ENCODE assay signal across 1 cellular context in the genomic region with DNA sequence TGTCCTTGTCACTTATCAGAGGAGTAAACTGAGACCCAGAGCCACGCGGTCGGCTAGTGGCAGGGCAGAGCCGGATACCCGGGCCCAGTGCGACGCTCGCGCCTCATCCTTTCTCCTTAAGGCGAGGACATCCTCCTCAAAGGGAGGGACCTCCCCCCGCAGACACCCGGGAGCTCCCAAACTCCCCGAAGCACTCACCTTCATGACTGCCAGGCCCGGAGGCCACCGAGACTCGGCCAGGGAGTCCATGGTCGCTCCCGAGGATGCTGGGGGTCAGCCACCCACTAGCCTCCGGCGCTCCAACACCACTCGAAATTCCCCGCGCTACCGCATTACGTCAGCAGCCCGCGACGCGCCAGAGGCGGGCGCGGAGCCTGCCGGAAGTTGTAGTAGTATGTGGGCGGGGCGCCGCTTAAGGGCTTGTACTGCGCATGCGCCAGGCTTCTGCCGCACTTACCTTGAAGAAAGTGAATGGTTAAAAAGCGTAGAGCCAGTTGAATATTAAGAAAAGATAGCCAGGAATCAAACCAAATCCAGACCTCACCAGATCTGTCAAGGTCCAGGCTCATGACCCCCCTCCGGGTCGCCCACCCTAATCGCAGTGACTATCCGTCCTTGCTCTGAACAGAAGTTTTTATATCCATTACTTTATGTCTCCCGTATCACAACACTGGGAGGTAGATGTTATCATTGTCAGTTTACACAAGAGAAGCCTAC.
TF ChIP-seq lines count a peak whose summit lies in the region.

A gene with protein sequence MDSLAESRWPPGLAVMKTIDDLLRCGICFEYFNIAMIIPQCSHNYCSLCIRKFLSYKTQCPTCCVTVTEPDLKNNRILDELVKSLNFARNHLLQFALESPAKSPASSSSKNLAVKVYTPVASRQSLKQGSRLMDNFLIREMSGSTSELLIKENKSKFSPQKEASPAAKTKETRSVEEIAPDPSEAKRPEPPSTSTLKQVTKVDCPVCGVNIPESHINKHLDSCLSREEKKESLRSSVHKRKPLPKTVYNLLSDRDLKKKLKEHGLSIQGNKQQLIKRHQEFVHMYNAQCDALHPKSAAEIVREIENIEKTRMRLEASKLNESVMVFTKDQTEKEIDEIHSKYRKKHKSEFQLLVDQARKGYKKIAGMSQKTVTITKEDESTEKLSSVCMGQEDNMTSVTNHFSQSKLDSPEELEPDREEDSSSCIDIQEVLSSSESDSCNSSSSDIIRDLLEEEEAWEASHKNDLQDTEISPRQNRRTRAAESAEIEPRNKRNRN (minus strand): TSS at position 336 of the 717 bp plus-strand sequence. CDS start 87 bp downstream, at position 249.

TF ChIP-seq in HEK293, 187 proteins besides CTCF, POLR2A, EP300 and RAD21 (continued from another document and continues in another):
- TF ChIP-seq, protein P1, sequence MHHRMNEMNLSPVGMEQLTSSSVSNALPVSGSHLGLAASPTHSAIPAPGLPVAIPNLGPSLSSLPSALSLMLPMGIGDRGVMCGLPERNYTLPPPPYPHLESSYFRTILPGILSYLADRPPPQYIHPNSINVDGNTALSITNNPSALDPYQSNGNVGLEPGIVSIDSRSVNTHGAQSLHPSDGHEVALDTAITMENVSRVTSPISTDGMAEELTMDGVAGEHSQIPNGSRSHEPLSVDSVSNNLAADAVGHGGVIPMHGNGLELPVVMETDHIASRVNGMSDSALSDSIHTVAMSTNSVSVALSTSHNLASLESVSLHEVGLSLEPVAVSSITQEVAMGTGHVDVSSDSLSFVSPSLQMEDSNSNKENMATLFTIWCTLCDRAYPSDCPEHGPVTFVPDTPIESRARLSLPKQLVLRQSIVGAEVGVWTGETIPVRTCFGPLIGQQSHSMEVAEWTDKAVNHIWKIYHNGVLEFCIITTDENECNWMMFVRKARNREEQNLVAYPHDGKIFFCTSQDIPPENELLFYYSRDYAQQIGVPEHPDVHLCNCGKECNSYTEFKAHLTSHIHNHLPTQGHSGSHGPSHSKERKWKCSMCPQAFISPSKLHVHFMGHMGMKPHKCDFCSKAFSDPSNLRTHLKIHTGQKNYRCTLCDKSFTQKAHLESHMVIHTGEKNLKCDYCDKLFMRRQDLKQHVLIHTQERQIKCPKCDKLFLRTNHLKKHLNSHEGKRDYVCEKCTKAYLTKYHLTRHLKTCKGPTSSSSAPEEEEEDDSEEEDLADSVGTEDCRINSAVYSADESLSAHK (tag by site-specific recombination; IDR thresholded peaks at IDR 0.05) = no peak
- TF ChIP-seq, protein P2, sequence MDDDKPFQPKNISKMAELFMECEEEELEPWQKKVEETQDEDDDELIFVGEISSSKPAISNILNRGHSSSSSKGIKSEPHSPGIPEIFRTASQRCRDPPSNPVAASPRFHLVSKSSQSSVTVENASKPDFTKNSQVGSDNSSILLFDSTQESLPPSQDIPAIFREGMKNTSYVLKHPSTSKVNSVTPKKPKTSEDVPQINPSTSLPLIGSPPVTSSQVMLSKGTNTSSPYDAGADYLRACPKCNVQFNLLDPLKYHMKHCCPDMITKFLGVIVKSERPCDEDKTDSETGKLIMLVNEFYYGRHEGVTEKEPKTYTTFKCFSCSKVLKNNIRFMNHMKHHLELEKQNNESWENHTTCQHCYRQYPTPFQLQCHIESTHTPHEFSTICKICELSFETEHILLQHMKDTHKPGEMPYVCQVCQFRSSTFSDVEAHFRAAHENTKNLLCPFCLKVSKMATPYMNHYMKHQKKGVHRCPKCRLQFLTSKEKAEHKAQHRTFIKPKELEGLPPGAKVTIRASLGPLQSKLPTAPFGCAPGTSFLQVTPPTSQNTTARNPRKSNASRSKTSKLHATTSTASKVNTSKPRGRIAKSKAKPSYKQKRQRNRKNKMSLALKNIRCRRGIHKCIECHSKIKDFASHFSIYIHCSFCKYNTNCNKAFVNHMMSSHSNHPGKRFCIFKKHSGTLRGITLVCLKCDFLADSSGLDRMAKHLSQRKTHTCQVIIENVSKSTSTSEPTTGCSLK (tag by site-specific recombination; IDR thresholded peaks at IDR 0.05) = no peak
- no peak for TF ChIP-seq ZNF155 (tag by site-specific recombination; IDR thresholded peaks at IDR 0.05)
- TF ChIP-seq ZNF561 (tag by site-specific recombination; IDR thresholded peaks at IDR 0.05; ENCODE audit: borderline replicate concordance) = peak; percentile 74; the same call in 1 of the 2 replicates
- TF ChIP-seq ZNF664 (tag by site-specific recombination; IDR thresholded peaks at IDR 0.05) = no peak
- no peak for TF ChIP-seq ZBTB1 (tag by site-specific recombination; IDR thresholded peaks at IDR 0.05)
- peak; percentile 85 for TF ChIP-seq ZBTB20 (tag by site-specific recombination; IDR thresholded peaks at IDR 0.05)
- TF ChIP-seq ZBTB8A (tag by site-specific recombination; IDR thresholded peaks at IDR 0.05) = peak; percentile 40; the same call in 1 of the 2 replicates
- TF ChIP-seq ZNF768 (tag by site-specific recombination; IDR thresholded peaks at IDR 0.05) = no peak
- TF ChIP-seq ZNF146 (tag by site-specific recombination; IDR thresholded peaks at IDR 0.05) = no peak
- TF ChIP-seq, protein P3, sequence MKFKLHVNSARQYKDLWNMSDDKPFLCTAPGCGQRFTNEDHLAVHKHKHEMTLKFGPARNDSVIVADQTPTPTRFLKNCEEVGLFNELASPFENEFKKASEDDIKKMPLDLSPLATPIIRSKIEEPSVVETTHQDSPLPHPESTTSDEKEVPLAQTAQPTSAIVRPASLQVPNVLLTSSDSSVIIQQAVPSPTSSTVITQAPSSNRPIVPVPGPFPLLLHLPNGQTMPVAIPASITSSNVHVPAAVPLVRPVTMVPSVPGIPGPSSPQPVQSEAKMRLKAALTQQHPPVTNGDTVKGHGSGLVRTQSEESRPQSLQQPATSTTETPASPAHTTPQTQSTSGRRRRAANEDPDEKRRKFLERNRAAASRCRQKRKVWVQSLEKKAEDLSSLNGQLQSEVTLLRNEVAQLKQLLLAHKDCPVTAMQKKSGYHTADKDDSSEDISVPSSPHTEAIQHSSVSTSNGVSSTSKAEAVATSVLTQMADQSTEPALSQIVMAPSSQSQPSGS (tag by site-specific recombination; IDR thresholded peaks at IDR 0.05; ENCODE audit: low read depth) = peak; percentile 95
- no peak for TF ChIP-seq KLF1 (tag by site-specific recombination; IDR thresholded peaks at IDR 0.05)
- TF ChIP-seq KLF9 (tag by site-specific recombination; IDR thresholded peaks at IDR 0.05; ENCODE audit: low read depth) = peak; percentile 76; the same call in 1 of the 2 replicates
- TF ChIP-seq, protein P4, sequence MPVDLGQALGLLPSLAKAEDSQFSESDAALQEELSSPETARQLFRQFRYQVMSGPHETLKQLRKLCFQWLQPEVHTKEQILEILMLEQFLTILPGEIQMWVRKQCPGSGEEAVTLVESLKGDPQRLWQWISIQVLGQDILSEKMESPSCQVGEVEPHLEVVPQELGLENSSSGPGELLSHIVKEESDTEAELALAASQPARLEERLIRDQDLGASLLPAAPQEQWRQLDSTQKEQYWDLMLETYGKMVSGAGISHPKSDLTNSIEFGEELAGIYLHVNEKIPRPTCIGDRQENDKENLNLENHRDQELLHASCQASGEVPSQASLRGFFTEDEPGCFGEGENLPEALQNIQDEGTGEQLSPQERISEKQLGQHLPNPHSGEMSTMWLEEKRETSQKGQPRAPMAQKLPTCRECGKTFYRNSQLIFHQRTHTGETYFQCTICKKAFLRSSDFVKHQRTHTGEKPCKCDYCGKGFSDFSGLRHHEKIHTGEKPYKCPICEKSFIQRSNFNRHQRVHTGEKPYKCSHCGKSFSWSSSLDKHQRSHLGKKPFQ (tag by site-specific recombination; IDR thresholded peaks at IDR 0.05) = no peak
- TF ChIP-seq, protein P5, sequence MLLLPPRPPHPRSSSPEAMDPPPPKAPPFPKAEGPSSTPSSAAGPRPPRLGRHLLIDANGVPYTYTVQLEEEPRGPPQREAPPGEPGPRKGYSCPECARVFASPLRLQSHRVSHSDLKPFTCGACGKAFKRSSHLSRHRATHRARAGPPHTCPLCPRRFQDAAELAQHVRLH (tag by site-specific recombination; IDR thresholded peaks at IDR 0.05) = peak; percentile 90
- 0 out of 2 replicates have a peak, but pooled peaks have one; percentile 51 for TF ChIP-seq ZSCAN23 (tag by site-specific recombination; IDR thresholded peaks at IDR 0.05)
- TF ChIP-seq ZNF654 (tag by site-specific recombination; IDR thresholded peaks at IDR 0.05; ENCODE audit: low read depth) = no peak
- TF ChIP-seq, protein P6, sequence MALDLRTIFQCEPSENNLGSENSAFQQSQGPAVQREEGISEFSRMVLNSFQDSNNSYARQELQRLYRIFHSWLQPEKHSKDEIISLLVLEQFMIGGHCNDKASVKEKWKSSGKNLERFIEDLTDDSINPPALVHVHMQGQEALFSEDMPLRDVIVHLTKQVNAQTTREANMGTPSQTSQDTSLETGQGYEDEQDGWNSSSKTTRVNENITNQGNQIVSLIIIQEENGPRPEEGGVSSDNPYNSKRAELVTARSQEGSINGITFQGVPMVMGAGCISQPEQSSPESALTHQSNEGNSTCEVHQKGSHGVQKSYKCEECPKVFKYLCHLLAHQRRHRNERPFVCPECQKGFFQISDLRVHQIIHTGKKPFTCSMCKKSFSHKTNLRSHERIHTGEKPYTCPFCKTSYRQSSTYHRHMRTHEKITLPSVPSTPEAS (tag by site-specific recombination; IDR thresholded peaks at IDR 0.05) = 0 out of 2 replicates have a peak, but pooled peaks have one; percentile 18
- no peak for TF ChIP-seq KLF7 (tag by site-specific recombination; IDR thresholded peaks at IDR 0.05; ENCODE audit: borderline replicate concordance)
- no peak for TF ChIP-seq ZNF423 (tag by site-specific recombination; IDR thresholded peaks at IDR 0.05)
- TF ChIP-seq SETDB1 (IDR thresholded peaks at IDR 0.05; ENCODE audit: insufficient read length, low read length) = no peak
- TF ChIP-seq ZNF16 (tag by site-specific recombination; IDR thresholded peaks at IDR 0.05; ENCODE audit: low read depth) = no peak
- TF ChIP-seq, protein P7, sequence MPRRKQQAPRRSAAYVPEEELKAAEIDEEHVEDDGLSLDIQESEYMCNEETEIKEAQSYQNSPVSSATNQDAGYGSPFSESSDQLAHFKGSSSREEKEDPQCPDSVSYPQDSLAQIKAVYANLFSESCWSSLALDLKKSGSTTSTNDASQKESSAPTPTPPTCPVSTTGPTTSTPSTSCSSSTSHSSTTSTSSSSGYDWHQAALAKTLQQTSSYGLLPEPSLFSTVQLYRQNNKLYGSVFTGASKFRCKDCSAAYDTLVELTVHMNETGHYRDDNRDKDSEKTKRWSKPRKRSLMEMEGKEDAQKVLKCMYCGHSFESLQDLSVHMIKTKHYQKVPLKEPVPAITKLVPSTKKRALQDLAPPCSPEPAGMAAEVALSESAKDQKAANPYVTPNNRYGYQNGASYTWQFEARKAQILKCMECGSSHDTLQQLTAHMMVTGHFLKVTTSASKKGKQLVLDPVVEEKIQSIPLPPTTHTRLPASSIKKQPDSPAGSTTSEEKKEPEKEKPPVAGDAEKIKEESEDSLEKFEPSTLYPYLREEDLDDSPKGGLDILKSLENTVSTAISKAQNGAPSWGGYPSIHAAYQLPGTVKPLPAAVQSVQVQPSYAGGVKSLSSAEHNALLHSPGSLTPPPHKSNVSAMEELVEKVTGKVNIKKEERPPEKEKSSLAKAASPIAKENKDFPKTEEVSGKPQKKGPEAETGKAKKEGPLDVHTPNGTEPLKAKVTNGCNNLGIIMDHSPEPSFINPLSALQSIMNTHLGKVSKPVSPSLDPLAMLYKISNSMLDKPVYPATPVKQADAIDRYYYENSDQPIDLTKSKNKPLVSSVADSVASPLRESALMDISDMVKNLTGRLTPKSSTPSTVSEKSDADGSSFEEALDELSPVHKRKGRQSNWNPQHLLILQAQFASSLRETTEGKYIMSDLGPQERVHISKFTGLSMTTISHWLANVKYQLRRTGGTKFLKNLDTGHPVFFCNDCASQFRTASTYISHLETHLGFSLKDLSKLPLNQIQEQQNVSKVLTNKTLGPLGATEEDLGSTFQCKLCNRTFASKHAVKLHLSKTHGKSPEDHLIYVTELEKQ (tag by site-specific recombination; IDR thresholded peaks at IDR 0.05; ENCODE audit: borderline replicate concordance) = no peak
- TF ChIP-seq ZNF791 (tag by site-specific recombination; IDR thresholded peaks at IDR 0.05) = no peak
- no peak for TF ChIP-seq ZNF785 (tag by site-specific recombination; IDR thresholded peaks at IDR 0.05)
- TF ChIP-seq ZNF677 (tag by site-specific recombination; IDR thresholded peaks at IDR 0.05) = no peak
- peak; percentile 97 for TF ChIP-seq ZNF629 (tag by site-specific recombination; IDR thresholded peaks at IDR 0.05)
- TF ChIP-seq, protein P8, sequence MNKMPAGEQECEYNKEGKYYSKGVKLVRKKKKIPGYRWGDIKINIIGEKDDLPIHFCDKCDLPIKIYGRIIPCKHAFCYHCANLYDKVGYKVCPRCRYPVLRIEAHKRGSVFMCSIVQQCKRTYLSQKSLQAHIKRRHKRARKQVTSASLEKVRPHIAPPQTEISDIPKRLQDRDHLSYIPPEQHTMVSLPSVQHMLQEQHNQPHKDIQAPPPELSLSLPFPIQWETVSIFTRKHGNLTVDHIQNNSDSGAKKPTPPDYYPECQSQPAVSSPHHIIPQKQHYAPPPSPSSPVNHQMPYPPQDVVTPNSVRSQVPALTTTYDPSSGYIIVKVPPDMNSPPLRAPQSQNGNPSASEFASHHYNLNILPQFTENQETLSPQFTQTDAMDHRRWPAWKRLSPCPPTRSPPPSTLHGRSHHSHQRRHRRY (tag by site-specific recombination; IDR thresholded peaks at IDR 0.05) = no peak
- 0 out of 2 replicates have a peak, but pooled peaks have one; percentile 44 for TF ChIP-seq ZFP69B (tag by site-specific recombination; IDR thresholded peaks at IDR 0.05)
- TF ChIP-seq, protein P9, sequence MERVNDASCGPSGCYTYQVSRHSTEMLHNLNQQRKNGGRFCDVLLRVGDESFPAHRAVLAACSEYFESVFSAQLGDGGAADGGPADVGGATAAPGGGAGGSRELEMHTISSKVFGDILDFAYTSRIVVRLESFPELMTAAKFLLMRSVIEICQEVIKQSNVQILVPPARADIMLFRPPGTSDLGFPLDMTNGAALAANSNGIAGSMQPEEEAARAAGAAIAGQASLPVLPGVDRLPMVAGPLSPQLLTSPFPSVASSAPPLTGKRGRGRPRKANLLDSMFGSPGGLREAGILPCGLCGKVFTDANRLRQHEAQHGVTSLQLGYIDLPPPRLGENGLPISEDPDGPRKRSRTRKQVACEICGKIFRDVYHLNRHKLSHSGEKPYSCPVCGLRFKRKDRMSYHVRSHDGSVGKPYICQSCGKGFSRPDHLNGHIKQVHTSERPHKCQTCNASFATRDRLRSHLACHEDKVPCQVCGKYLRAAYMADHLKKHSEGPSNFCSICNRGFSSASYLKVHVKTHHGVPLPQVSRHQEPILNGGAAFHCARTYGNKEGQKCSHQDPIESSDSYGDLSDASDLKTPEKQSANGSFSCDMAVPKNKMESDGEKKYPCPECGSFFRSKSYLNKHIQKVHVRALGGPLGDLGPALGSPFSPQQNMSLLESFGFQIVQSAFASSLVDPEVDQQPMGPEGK (tag by site-specific recombination; IDR thresholded peaks at IDR 0.05) = peak; percentile 84
- TF ChIP-seq ZNF169 (tag by site-specific recombination; IDR thresholded peaks at IDR 0.05) = no peak
- no peak for TF ChIP-seq ZNF670 (tag by site-specific recombination; IDR thresholded peaks at IDR 0.05; ENCODE audit: low read depth)
- 0 out of 2 replicates have a peak, but pooled peaks have one; percentile 33 for TF ChIP-seq IKZF3 (tag by site-specific recombination; IDR thresholded peaks at IDR 0.05)
